Comparison of ENCODE assay signal across 24 cellular contexts in genomic region chr12:47382305-47382704, GRCh38.
DNase-seq lines count a peak whose midpoint lies in the region; ATAC-seq and TF ChIP-seq lines count a peak whose summit lies in the region.
"Had no signal": no experiment of that assay in that cellular context is flagged by ENCODE, and none has a peak within 500 bp of the region (broad histone marks: within the 10 kb centered on the region; RNA-seq: fewer than 3 reads in every experiment).

No MANE protein-coding gene starts in this region.

- H3K4me3 ChIP-seq in Loucy (ENCODE audit: low read length, poor library complexity, severe bottlenecking) = no peak overlapping the region
- H3K4me3 ChIP-seq: smooth muscle cell, stomach, transverse colon had no signal

- no peaks in the 10 kb centered on the region for H3K27me3 Mint-ChIP-seq in activated naive CD4-positive, alpha-beta T cell treated with anti-CD3 and anti-CD28 coated beads for 36 hours (ENCODE audit: low read depth)
- no peaks in the 10 kb centered on the region for H3K27me3 Mint-ChIP-seq in activated T-helper 17 cell treated with anti-CD3 and anti-CD28 coated beads, Interleukin-2, amount 50 U/mL, for 72 hours
- no peaks in the 10 kb centered on the region for H3K27me3 Mint-ChIP-seq in stimulated activated naive CD8-positive, alpha-beta T cell treated with anti-CD3 and anti-CD28 coated beads, Interleukin-15, amount 100 ng/mL, for 72 hours
- H3K27me3 Mint-ChIP-seq: activated CD8-positive, alpha-beta memory T cell treated with anti-CD3 and anti-CD28 coated beads, Interleukin-2, amount 10 ng/mL, durations not matched to agents 7 days and 5 days; CD4-positive, CD25-positive, alpha-beta regulatory T cell had no signal

- H3K9me3 Mint-ChIP-seq in activated naive CD4-positive, alpha-beta T cell treated with anti-CD3 and anti-CD28 coated beads for 36 hours = no peaks in the 10 kb centered on the region
- H3K9me3 Mint-ChIP-seq in activated T-helper 17 cell treated with anti-CD3 and anti-CD28 coated beads, Interleukin-2, amount 50 U/mL, for 72 hours = peaks cover 15% of the 10 kb centered on the region
- peaks cover 13 to 25% of the 10 kb centered on the region in 2 donors for H3K9me3 Mint-ChIP-seq in stimulated activated naive CD8-positive, alpha-beta T cell treated with anti-CD3 and anti-CD28 coated beads, Interleukin-15, amount 100 ng/mL, for 72 hours

- no peak overlapping the region for H2AFZ ChIP-seq in Loucy (ENCODE audit: low read length)

- peaks cover 8% of the 10 kb centered on the region for H3K36me3 Mint-ChIP-seq in activated naive CD4-positive, alpha-beta T cell treated with anti-CD3 and anti-CD28 coated beads for 36 hours (ENCODE audit: low read depth)
- no peaks in the 10 kb centered on the region for H3K36me3 Mint-ChIP-seq in activated T-helper 17 cell treated with anti-CD3 and anti-CD28 coated beads, Interleukin-2, amount 50 U/mL, for 72 hours (ENCODE audit: low read depth)
- H3K36me3 Mint-ChIP-seq: CD4-positive, CD25-positive, alpha-beta regulatory T cell had no signal

- peak; percentile 68 for DNase-seq in activated naive CD4-positive, alpha-beta T cell treated with anti-CD3 and anti-CD28 coated beads for 36 hours
- no peak for DNase-seq in activated naive CD4-positive, alpha-beta T cell (lab: John Stamatoyannopoulos, UW)
- no peak for DNase-seq in stimulated activated naive CD8-positive, alpha-beta T cell treated with anti-CD3 and anti-CD28 coated beads, Interleukin-15, amount 100 ng/mL, for 72 hours
- DNase-seq in Ammon's horn (ENCODE audit: low spot score) (no peak), GF-D8 (lab: John Stamatoyannopoulos, UW) (no peak)
- DNase-seq: activated CD4-positive, CD25-positive, alpha-beta regulatory T cell treated with anti-CD3 and anti-CD28 coated beads, Interleukin-2, amount 50 U/mL, for 72 hours; activated CD8-positive, alpha-beta memory T cell treated with anti-CD3 and anti-CD28 coated beads, Interleukin-2, amount 10 ng/mL, durations not matched to agents 7 days and 5 days; amygdala; head of caudate nucleus; left colon; mesenchymal stem cell; NCI-H1694; NCI-H2171 treated with DMSO at 0.1 percent for 48 hours; NCI-H526; stomach; T1000; transverse colon had no signal

- H3K9me3 ChIP-seq in Loucy (ENCODE audit: insufficient read depth, low read depth, low read length) = no peaks in the 10 kb centered on the region
- H3K9me3 ChIP-seq: stomach, transverse colon had no signal

- peaks cover 89% of the 10 kb centered on the region for H3K4me1 Mint-ChIP-seq in activated naive CD4-positive, alpha-beta T cell treated with anti-CD3 and anti-CD28 coated beads for 36 hours (ENCODE audit: low read depth)
- peaks cover 49% of the 10 kb centered on the region for H3K4me1 Mint-ChIP-seq in activated T-helper 17 cell treated with anti-CD3 and anti-CD28 coated beads, Interleukin-2, amount 50 U/mL, for 72 hours
- peaks cover 68% of the 10 kb centered on the region for H3K4me1 Mint-ChIP-seq in stimulated activated naive CD8-positive, alpha-beta T cell treated with anti-CD3 and anti-CD28 coated beads, Interleukin-15, amount 100 ng/mL, for 72 hours

- H3K79me2 ChIP-seq in Loucy (ENCODE audit: insufficient read depth, low read length) = no peaks in the 10 kb centered on the region

- H3K36me3 ChIP-seq in Loucy (ENCODE audit: insufficient read depth, low read length) = no peaks in the 10 kb centered on the region
- H3K36me3 ChIP-seq: stomach, transverse colon had no signal

- TF ChIP-seq CTCF in Loucy (conservative IDR thresholded peaks at IDR 0.05; ENCODE audit: low read length) = peak; percentile 54

- no peak overlapping the region for H3K4me2 ChIP-seq in Loucy (ENCODE audit: low read depth, low read length, poor library complexity, severe bottlenecking)
- H3K4me2 ChIP-seq: KMS-11, smooth muscle cell had no signal

- H3K4me3 Mint-ChIP-seq in activated naive CD4-positive, alpha-beta T cell treated with anti-CD3 and anti-CD28 coated beads for 36 hours = no peak overlapping the region
- no peak overlapping the region for H3K4me3 Mint-ChIP-seq in activated T-helper 17 cell treated with anti-CD3 and anti-CD28 coated beads, Interleukin-2, amount 50 U/mL, for 72 hours
- no peak overlapping the region for H3K4me3 Mint-ChIP-seq in stimulated activated naive CD8-positive, alpha-beta T cell treated with anti-CD3 and anti-CD28 coated beads, Interleukin-15, amount 100 ng/mL, for 72 hours
- H3K4me3 Mint-ChIP-seq: activated CD8-positive, alpha-beta memory T cell treated with anti-CD3 and anti-CD28 coated beads, Interleukin-2, amount 10 ng/mL, durations not matched to agents 7 days and 5 days; CD4-positive, CD25-positive, alpha-beta regulatory T cell had no signal

- H3K4me1 ChIP-seq in Loucy (ENCODE audit: insufficient read depth, low read length, poor library complexity, severe bottlenecking) = peaks cover 9% of the 10 kb centered on the region

- H3K27ac Mint-ChIP-seq in activated naive CD4-positive, alpha-beta T cell treated with anti-CD3 and anti-CD28 coated beads for 36 hours = peak overlapping the region; percentile 96
- peak overlapping the region; percentile 3 for H3K27ac Mint-ChIP-seq in activated T-helper 17 cell treated with anti-CD3 and anti-CD28 coated beads, Interleukin-2, amount 50 U/mL, for 72 hours
- no peak overlapping the region for H3K27ac Mint-ChIP-seq in stimulated activated naive CD8-positive, alpha-beta T cell treated with anti-CD3 and anti-CD28 coated beads, Interleukin-15, amount 100 ng/mL, for 72 hours
- H3K27ac Mint-ChIP-seq: activated CD8-positive, alpha-beta memory T cell treated with anti-CD3 and anti-CD28 coated beads, Interleukin-2, amount 10 ng/mL, durations not matched to agents 7 days and 5 days; CD4-positive, CD25-positive, alpha-beta regulatory T cell had no signal

- H3K27me3 ChIP-seq in Loucy (ENCODE audit: insufficient read depth, low read length, poor library complexity, severe bottlenecking) = no peaks in the 10 kb centered on the region
- H3K27me3 ChIP-seq: stomach, transverse colon had no signal

- no peaks in the 10 kb centered on the region for H3F3A ChIP-seq in Loucy (ENCODE audit: low read depth)

- H4K20me1 ChIP-seq in Loucy (ENCODE audit: insufficient read depth, low read length, poor library complexity, severe bottlenecking) = no peaks in the 10 kb centered on the region

- no peak overlapping the region for H3K9ac ChIP-seq in Loucy (ENCODE audit: low read depth, low read length, poor library complexity, severe bottlenecking)
- H3K9ac ChIP-seq: KMS-11 had no signal

- CTCF ChIA-PET in activated naive CD4-positive, alpha-beta T cell treated with anti-CD3 and anti-CD28 coated beads for 36 hours (lab: Charles Lee) = interaction anchor here (1.0 to 1.6 kb wide), 2 partner anchors 16 to 86 kb away, joined by 3 to 5 read pairs; no protein-coding TSS in a partner anchor

- no peak for ATAC-seq in activated T-helper 17 cell treated with anti-CD3 and anti-CD28 coated beads, Interleukin-2, amount 50 U/mL, for 72 hours (replicated peaks)
- peak; percentile 89 for ATAC-seq in stimulated activated naive CD8-positive, alpha-beta T cell treated with anti-CD3 and anti-CD28 coated beads, Interleukin-15, amount 100 ng/mL, for 72 hours
- ATAC-seq in GM18519 (IDR thresholded peaks at IDR 0.05; ENCODE audit: low FRiP score, unreplicated experiment) = no peak
- ATAC-seq: activated CD8-positive, alpha-beta memory T cell treated with anti-CD3 and anti-CD28 coated beads, Interleukin-2, amount 10 ng/mL, durations not matched to agents 7 days and 5 days; left colon; Right ventricle myocardium inferior had no signal

- intact Hi-C loops in activated naive CD4-positive, alpha-beta T cell treated with anti-CD3 and anti-CD28 coated beads for 36 hours (cut with micrococcal nuclease) = no loop called here

- no peaks in the 10 kb centered on the region for H3K9me2 ChIP-seq in Loucy (replicated peaks; ENCODE audit: low read depth, low read length)

Comparison
In these comparisons a context has a peak if more than half of its experiments do, and no peak if none do; other contexts are left out.
1. H3K27ac Mint-ChIP-seq: peak in activated naive CD4-positive, alpha-beta T cell treated with anti-CD3 and anti-CD28 coated beads for 36 hours (single experiment) and activated T-helper 17 cell treated with anti-CD3 and anti-CD28 coated beads, Interleukin-2, amount 50 U/mL, for 72 hours (single experiment); none in stimulated activated naive CD8-positive, alpha-beta T cell treated with anti-CD3 and anti-CD28 coated beads, Interleukin-15, amount 100 ng/mL, for 72 hours (0 of 2).